9 cellular contexts compared by ENCODE assay signal in genomic region chr5:144191998-144192397, GRCh38. TPM values are rescaled to one million over a fixed set of nuclear protein-coding genes. Genes with fewer than 3 reads are reported as not detected.
DNase-seq lines count a peak whose midpoint lies in the region; ATAC-seq and TF ChIP-seq lines count a peak whose summit lies in the region.
"Had no signal": no experiment of that assay in that cellular context is flagged by ENCODE, and none has a peak within 500 bp of the region (broad histone marks: within the 10 kb centered on the region; RNA-seq: fewer than 3 reads in every experiment).

No MANE protein-coding gene starts in this region.

- H3K9ac ChIP-seq in neural cell (ENCODE audit: low read length) = no peak overlapping the region

- TF ChIP-seq CTCF in GM20000 (IDR thresholded peaks at IDR 0.05; ENCODE audit: extremely low read depth, missing control alignments) = peak; percentile 36
- TF ChIP-seq CTCF in epithelial cell of esophagus (IDR thresholded peaks at IDR 0.05; ENCODE audit: insufficient read depth, low read depth, low read length, missing control alignments) = peak; percentile 34
- TF ChIP-seq CTCF in neural cell (IDR thresholded peaks at IDR 0.05; ENCODE audit: poor library complexity, severe bottlenecking) = no peak

- H3K27me3 Mint-ChIP-seq in activated CD4-positive, alpha-beta T cell treated with anti-CD3 and anti-CD28 coated beads, Interleukin-2, amount 10 ng/mL, durations not matched to agents 7 days and 5 days = no peaks in the 10 kb centered on the region

- H3K9me2 ChIP-seq in neural cell (ENCODE audit: insufficient read depth, low read length) = no peaks in the 10 kb centered on the region

- TF ChIP-seq EP300 in neural cell (conservative IDR thresholded peaks at IDR 0.05; ENCODE audit: poor library complexity, severe bottlenecking) = no peak

- H3K9me3 ChIP-seq in neural cell (ENCODE audit: low read length) = no peaks in the 10 kb centered on the region

- H3F3A ChIP-seq in neural cell (ENCODE audit: insufficient read depth, low read length, poor library complexity, severe bottlenecking) = no peaks in the 10 kb centered on the region

- no peak overlapping the region for H3K27ac Mint-ChIP-seq in activated CD4-positive, alpha-beta T cell treated with anti-CD3 and anti-CD28 coated beads, Interleukin-2, amount 10 ng/mL, durations not matched to agents 7 days and 5 days

- peak; percentile 75 for ATAC-seq in HG03469 (IDR thresholded peaks at IDR 0.05; ENCODE audit: unreplicated experiment)

- H3K4me2 ChIP-seq in neural cell (ENCODE audit: low read length) = no peak overlapping the region

- peak; percentile 28 for TF ChIP-seq RAD21 in neural cell (conservative IDR thresholded peaks at IDR 0.05)

- H3K9me3 Mint-ChIP-seq in activated CD4-positive, alpha-beta T cell treated with anti-CD3 and anti-CD28 coated beads, Interleukin-2, amount 10 ng/mL, durations not matched to agents 7 days and 5 days = no peaks in the 10 kb centered on the region

- POLR2A ChIA-PET in activated CD4-positive, alpha-beta T cell treated with anti-CD3 and anti-CD28 coated beads, Interleukin-2, amount 10 ng/mL, durations not matched to agents 7 days and 5 days (lab: Charles Lee) = no interaction called here

- CTCF ChIA-PET in activated CD4-positive, alpha-beta T cell treated with anti-CD3 and anti-CD28 coated beads, Interleukin-2, amount 10 ng/mL, durations not matched to agents 7 days and 5 days (lab: Charles Lee) = interaction anchor here (0.9 to 1.9 kb wide), 4 partner anchors 11 to 1189 kb away, joined by 3 to 4 read pairs (median 4); no protein-coding TSS in a partner anchor

- H3K79me2 ChIP-seq in neural cell (replicated peaks; ENCODE audit: insufficient read depth, low read length) = no peaks in the 10 kb centered on the region

- H3K36me3 Mint-ChIP-seq in activated CD4-positive, alpha-beta T cell treated with anti-CD3 and anti-CD28 coated beads, Interleukin-2, amount 10 ng/mL, durations not matched to agents 7 days and 5 days (ENCODE audit: low read depth) = peaks cover 2% of the 10 kb centered on the region

- H3K27me3 ChIP-seq in neural cell (ENCODE audit: insufficient read depth, low read depth, low read length) = no peaks in the 10 kb centered on the region

- H3K27ac ChIP-seq in neural cell (ENCODE audit: low read length) = no peak overlapping the region

- no peak overlapping the region for H3K4me3 Mint-ChIP-seq in activated CD4-positive, alpha-beta T cell treated with anti-CD3 and anti-CD28 coated beads, Interleukin-2, amount 10 ng/mL, durations not matched to agents 7 days and 5 days

- peak; percentile 73 for DNase-seq in activated CD4-positive, alpha-beta T cell treated with anti-CD3 and anti-CD28 coated beads, Interleukin-2, amount 10 ng/mL, durations not matched to agents 7 days and 5 days
- no peak for DNase-seq in activated CD4-positive, alpha-beta T cell treated with anti-CD3 and anti-CD28 coated beads, Interleukin-2, amount 50 U/mL, for 1 hour
- DNase-seq in GM20000 (ENCODE audit: low spot score) = peak; percentile 82
- peak; percentile 88 for DNase-seq in SIG-M5 treated with dmso at 0.1 percent for 504 hours (lab: John Stamatoyannopoulos, UW; ENCODE audit: unreplicated experiment)
- peak; percentile 77 for DNase-seq in epithelial cell of esophagus (ENCODE audit: low read depth)
- DNase-seq in islet precursor cell = no peak

- no peak overlapping the region for H2AFZ ChIP-seq in neural cell (ENCODE audit: low read depth, low read length)

- H3K4me1 Mint-ChIP-seq in activated CD4-positive, alpha-beta T cell treated with anti-CD3 and anti-CD28 coated beads, Interleukin-2, amount 10 ng/mL, durations not matched to agents 7 days and 5 days = peaks cover 32% of the 10 kb centered on the region

- no peaks in the 10 kb centered on the region for H4K20me1 ChIP-seq in neural cell (ENCODE audit: insufficient read depth)

- H3K36me3 ChIP-seq in neural cell (ENCODE audit: insufficient read depth, low read length) = no peaks in the 10 kb centered on the region

- H3K4me3 ChIP-seq in epithelial cell of esophagus (ENCODE audit: low read length) = no peak overlapping the region
- no peak overlapping the region for H3K4me3 ChIP-seq in neural cell (ENCODE audit: low read length)
- H3K4me3 ChIP-seq: skin epidermis had no signal

TF ChIP-seq in neural cell, 6 proteins besides CTCF, POLR2A, EP300 and RAD21:
- TF ChIP-seq MXI1 (conservative IDR thresholded peaks at IDR 0.05; ENCODE audit: poor library complexity, severe bottlenecking) (no peak), TAF1 (IDR thresholded peaks at IDR 0.05; ENCODE audit: low read depth) (no peak), REST (IDR thresholded peaks at IDR 0.05; ENCODE audit: borderline replicate concordance) (no peak), POLR2AphosphoS5 (IDR thresholded peaks at IDR 0.05) (no peak), EZH2 (IDR thresholded peaks at IDR 0.05; ENCODE audit: borderline replicate concordance, insufficient read depth, low read length, poor library complexity, severe bottlenecking) (no peak)
TF ChIP-seq in neural cell: peak in this region for 0.

RNA-seq across cellular contexts. Expression of gene KCTD16, which starts 21.3 kb away (rescaled TPM):
- total RNA-seq in activated CD4-positive, alpha-beta T cell treated with anti-CD3 and anti-CD28 coated beads, Interleukin-2, amount 10 ng/mL, durations not matched to agents 7 days and 5 days = under 1 TPM; 0.08 to 0.15 TPM
- polyA plus RNA-seq in neural cell = 7.1 and 7.2 TPM in 2 replicates
- polyA minus RNA-seq in neural cell = 34.1 and 43.2 TPM in 2 replicates

RNA-seq across cellular contexts. Expression of gene YIPF5, which starts 21.5 kb away (rescaled TPM):
- total RNA-seq in activated CD4-positive, alpha-beta T cell treated with anti-CD3 and anti-CD28 coated beads, Interleukin-2, amount 10 ng/mL, durations not matched to agents 7 days and 5 days = 10 to 100 TPM; 44.6 to 46.2 TPM
- polyA plus RNA-seq in neural cell = 59.6 and 61.6 TPM in 2 replicates
- polyA minus RNA-seq in neural cell = 97.1 and 104 TPM in 2 replicates

Comparison
In these comparisons a context has a peak if more than half of its experiments do, and no peak if none do; other contexts are left out.
1. DNase-seq: peak in activated CD4-positive, alpha-beta T cell treated with anti-CD3 and anti-CD28 coated beads, Interleukin-2, amount 10 ng/mL, durations not matched to agents 7 days and 5 days (single experiment), GM20000 (single experiment), SIG-M5 treated with dmso at 0.1 percent for 504 hours (single experiment) and epithelial cell of esophagus (single experiment); none in activated CD4-positive, alpha-beta T cell treated with anti-CD3 and anti-CD28 coated beads, Interleukin-2, amount 50 U/mL, for 1 hour (single experiment) and islet precursor cell (single experiment).